Comparison of ENCODE assay signal across 2 cellular contexts in the genomic region with DNA sequence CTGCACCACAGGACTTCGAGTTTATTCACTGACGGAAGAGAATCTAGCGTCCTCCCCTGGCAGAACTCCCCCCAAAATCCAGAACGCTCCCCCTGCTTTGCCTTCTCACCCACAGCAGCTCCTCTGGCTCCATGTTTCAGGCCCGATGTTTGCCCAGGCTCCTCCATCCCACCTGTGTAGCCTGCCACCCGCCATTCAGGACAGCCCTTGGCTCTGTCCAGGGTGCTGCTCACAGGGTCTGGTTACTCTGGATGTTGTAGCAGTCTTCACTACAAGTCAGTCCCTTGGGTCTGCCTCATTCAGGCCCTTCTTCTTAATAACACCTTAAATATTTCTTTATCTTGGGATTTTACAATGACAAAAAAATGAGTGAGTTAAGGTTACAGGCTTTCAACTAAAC.
A peak's percentile ranks its signal among the peaks of the same experiment; 100 is the strongest.
TF ChIP-seq lines count a peak whose summit lies in the region.

No MANE protein-coding gene starts in this region.

TF ChIP-seq in Ishikawa, 13 proteins besides CTCF, POLR2A, EP300 and RAD21:
- no peak for TF ChIP-seq ZBTB7A (IDR thresholded peaks at IDR 0.05; ENCODE audit: low read depth)
- TF ChIP-seq EGR1 (IDR thresholded peaks at IDR 0.05) = no peak
- no peak for TF ChIP-seq TCF12 (IDR thresholded peaks at IDR 0.05; ENCODE audit: low read depth)
- no peak for TF ChIP-seq NFIC (IDR thresholded peaks at IDR 0.05)
- TF ChIP-seq REST (IDR thresholded peaks at IDR 0.05; ENCODE audit: low read depth) = peak; percentile 91
- 0 out of 2 replicates have a peak, but pooled peaks have one; percentile 54 for TF ChIP-seq YY1 (IDR thresholded peaks at IDR 0.05; ENCODE audit: low read depth)
- no peak for TF ChIP-seq CEBPB (IDR thresholded peaks at IDR 0.05)

TF ChIP-seq in GM12878, 131 proteins besides CTCF, POLR2A, EP300 and RAD21:
- no peak for TF ChIP-seq EGR1 (IDR thresholded peaks at IDR 0.05; ENCODE audit: borderline replicate concordance in 1 of 2, low read depth in 2 of 2, low read length in 2 of 2)
- TF ChIP-seq REST (IDR thresholded peaks at IDR 0.05; ENCODE audit: low read depth, low read length) = peak; percentile 91
TF ChIP-seq in GM12878: peak in this region for 1.
